ENCODE assay signal across 12 cellular contexts in the genomic region with DNA sequence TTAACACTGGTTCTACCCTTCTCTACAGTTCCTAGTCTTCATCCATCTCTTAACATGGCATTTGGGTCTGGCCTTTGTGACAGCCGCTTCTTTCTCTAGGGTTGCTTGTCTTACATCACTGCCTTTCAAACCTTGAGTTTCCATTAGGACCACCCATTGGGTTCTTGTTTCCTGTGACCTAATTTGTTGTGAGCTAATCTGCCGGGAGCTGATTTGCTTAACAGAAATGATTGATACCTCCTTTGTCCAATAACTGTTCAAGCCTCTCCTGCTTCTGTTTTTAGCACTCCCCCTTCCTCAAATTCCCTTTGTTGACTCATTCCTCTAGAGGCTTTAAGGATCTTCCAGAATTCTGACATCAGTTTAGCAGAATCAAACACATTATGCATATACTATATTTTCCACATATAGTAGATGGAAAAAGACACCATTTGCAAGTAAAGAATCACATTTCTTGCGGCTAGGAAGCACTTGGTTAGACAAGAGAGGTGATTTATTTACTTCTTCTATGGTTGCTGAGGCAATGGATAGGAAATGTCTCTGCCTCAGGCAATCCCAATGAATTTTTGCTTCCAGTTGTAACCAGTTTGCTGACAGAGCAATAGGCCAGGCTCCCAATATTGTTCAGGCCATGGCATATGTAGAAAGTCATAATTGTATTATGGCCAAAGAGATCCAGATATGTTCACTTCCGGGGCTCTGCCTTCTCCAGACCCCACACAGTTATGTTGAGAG.
DNase-seq lines count a peak whose midpoint lies in the region; ATAC-seq lines count a peak whose summit lies in the region.
"Had no signal": no experiment of that assay in that cellular context is flagged by ENCODE, and none has a peak within 500 bp of the region (broad histone marks: within the 10 kb centered on the region; RNA-seq: fewer than 3 reads in every experiment).

No MANE protein-coding gene starts in this region.

- H3K4me1 ChIP-seq in SJSA1 (replicated peaks) = peaks cover 64% of the 10 kb centered on the region
- H3K4me1 ChIP-seq: right lobe of liver had no signal

- DNase-seq in H4 (ENCODE audit: low spot score) = peak; percentile 30
- DNase-seq in SJSA1 (ENCODE audit: low read depth in 1 of 2, low spot score in 2 of 2) = peak in 1 of 2 experiments; percentile 38
- DNase-seq in epithelial cell of prostate (ENCODE audit: low read depth, low spot score) = no peak
- DNase-seq in myocyte (ENCODE audit: low read depth) = peak; percentile 46
- DNase-seq in AG08395 (ENCODE audit: low spot score) = no peak
- DNase-seq: CD4-positive, CD25-positive, alpha-beta regulatory T cell; right lobe of liver; stimulated activated naive CD8-positive, alpha-beta T cell treated with anti-CD3 and anti-CD28 coated beads, Interleukin-15, Interleukin-2, amounts not matched to agents 100 U/mL and 50 U/mL, for 24 hours had no signal

- H3K27me3 ChIP-seq in SJSA1 (replicated peaks) = no peaks in the 10 kb centered on the region
- H3K27me3 ChIP-seq: right lobe of liver had no signal

- no peaks in the 10 kb centered on the region for H3K9me3 ChIP-seq in SJSA1 (replicated peaks)
- H3K9me3 ChIP-seq: right lobe of liver had no signal

- H3K4me3 ChIP-seq in SJSA1 = no peak overlapping the region
- H3K4me3 ChIP-seq: right lobe of liver had no signal

- H3K36me3 ChIP-seq in SJSA1 = no peaks in the 10 kb centered on the region
- H3K36me3 ChIP-seq: right lobe of liver had no signal

- H3K27ac ChIP-seq in SJSA1 = peak overlapping the region; percentile 89
- peak overlapping the region; percentile 9 for H3K27ac ChIP-seq in epithelial cell of prostate
- H3K27ac ChIP-seq: right lobe of liver had no signal

- ATAC-seq in HG03460 (IDR thresholded peaks at IDR 0.05; ENCODE audit: unreplicated experiment) (no peak), HG02678 (IDR thresholded peaks at IDR 0.05; ENCODE audit: unreplicated experiment) (no peak), GM19452 (IDR thresholded peaks at IDR 0.05; ENCODE audit: unreplicated experiment) (no peak)
- ATAC-seq: left lobe of liver; right lobe of liver; stimulated activated naive CD8-positive, alpha-beta T cell treated with anti-CD3 and anti-CD28 coated beads, Interleukin-15, Interleukin-2, amounts not matched to agents 100 U/mL and 50 U/mL, for 24 hours had no signal

Comparison
In these comparisons a context has a peak if more than half of its experiments do, and no peak if none do; other contexts are left out.
1. DNase-seq: peak in H4 (single experiment) and myocyte (single experiment); none in epithelial cell of prostate (single experiment) and AG08395 (single experiment).